ENCODE assay signal across 28 cellular contexts in genomic region chr12:7123806-7124519, GRCh38. TPM values are rescaled to one million over a fixed set of nuclear protein-coding genes. Genes with fewer than 3 reads are reported as not detected.
DNase-seq lines count a peak whose midpoint lies in the region; ATAC-seq, FAIRE-seq and TF ChIP-seq lines count a peak whose summit lies in the region.
"Had no signal": no experiment of that assay in that cellular context is flagged by ENCODE, and none has a peak within 500 bp of the region (broad histone marks: within the 10 kb centered on the region; RNA-seq: fewer than 3 reads in every experiment).

No MANE protein-coding gene starts in this region.

- H3K9me1 ChIP-seq in endothelial cell of umbilical vein (replicated peaks; ENCODE audit: control insufficient read depth, extremely low read depth, insufficient read depth, low read length): no peaks in the 10 kb centered on the region

- FAIRE-seq in endothelial cell of umbilical vein (lab: Jason Lieb, UNC): peak; percentile 95
- FAIRE-seq: G401.6, pancreas had no signal

- CTCF ChIA-PET in endothelial cell of umbilical vein (lab: Charles Lee): interaction anchor here (1.3 to 3.4 kb wide), 3 partner anchors 10 to 18 kb away, joined by 3 to 17 read pairs (median 4); no protein-coding TSS in a partner anchor

- H3K4me1 ChIP-seq in endothelial cell of umbilical vein (ENCODE audit: control insufficient read depth, extremely low read depth, insufficient read depth, low read length) (peaks cover 29% of the 10 kb centered on the region), spleen (peaks cover 16 to 93% (median 44%) of the 10 kb centered on the region in 6 donors)
- H3K4me1 ChIP-seq: ascending aorta, foreskin keratinocyte had no signal

- TF ChIP-seq POLR2A in endothelial cell of umbilical vein (IDR thresholded peaks at IDR 0.05; ENCODE audit: low read depth, low read length) (peak; percentile 73), spleen (IDR thresholded peaks at IDR 0.05) (no peak)

- H3K4me3 ChIP-seq in endothelial cell of umbilical vein (replicated peaks in 1 of 3; ENCODE audit: insufficient read depth in 1 of 3, low read depth in 1 of 3, low read length in 3 of 3): no peak overlapping the region
- H3K4me3 ChIP-seq in spleen: peak overlapping the region in 4 of 8 donors; percentile 7 to 80 (median 38)
- H3K4me3 ChIP-seq: ascending aorta; BLaER1 treated with 17β-estradiol and CSF1 and Interleukin-3, amounts not matched to agents 10 nM and 100 nM; esophagus squamous epithelium; heart right ventricle; pancreas had no signal

- H3K9me3 ChIP-seq in endothelial cell of umbilical vein (replicated peaks; ENCODE audit: control insufficient read depth, insufficient read depth, low read length): no peaks in the 10 kb centered on the region
- no peaks in the 10 kb centered on the region for H3K9me3 ChIP-seq in spleen
- H3K9me3 ChIP-seq: ascending aorta; BLaER1 treated with 17β-estradiol and CSF1 and Interleukin-3, amounts not matched to agents 10 nM and 100 nM; esophagus squamous epithelium; heart right ventricle; pancreas had no signal

- H3K79me2 ChIP-seq in endothelial cell of umbilical vein (ENCODE audit: control insufficient read depth, insufficient read depth, low read length): no peaks in the 10 kb centered on the region

- DNase-seq in UCSD-AML1 (lab: John Stamatoyannopoulos, UW; ENCODE audit: unreplicated experiment) (peak; percentile 48), endothelial cell of umbilical vein (ENCODE audit: low read depth, low spot score) (peak; percentile 75), lung microvascular endothelial cell (ENCODE audit: low read depth in 2 of 2) (peak; percentile 55 to 84), spleen (peak; percentile 69), CD14-positive monocyte (ENCODE audit: low spot score) (no peak), NCI-H2029 treated with DMSO at 0.1 percent for 48 hours (lab: John Stamatoyannopoulos, UW) (no peak)
- DNase-seq: activated CD4-positive, alpha-beta T cell treated with anti-CD3 and anti-CD28 coated beads, Interleukin-2, amount 50 U/mL, for 4 hours; activated CD8-positive, alpha-beta memory T cell treated with anti-CD3 and anti-CD28 coated beads, Interleukin-2, amount 10 ng/mL, durations not matched to agents 7 days and 5 days; activated T-cell treated with anti-CD3 and anti-CD28 coated beads, Interleukin-2, amount 50 U/mL, for 48 hours; cortex of kidney; DMS79; esophagus squamous epithelium; foreskin keratinocyte; heart right ventricle; NCI-H1092 treated with DMSO at 0.1 percent for 48 hours; NCI-H187; NCI-H524 treated with DMSO at 0.1 percent for 48 hours; NK-92 treated with Interleukin-12 subunit alpha and Interleukin-12 subunit beta, amount 100 ng/mL, for 24 hours; trophoblast cell had no signal

- H3K9ac ChIP-seq in endothelial cell of umbilical vein (replicated peaks; ENCODE audit: extremely low read depth, insufficient read depth, low read length): no peak overlapping the region
- H3K9ac ChIP-seq: BLaER1 treated with 17β-estradiol and CSF1 and Interleukin-3, amounts not matched to agents 10 nM and 100 nM had no signal

- H3K9me3 Mint-ChIP-seq in CD14-positive monocyte: peaks cover 0 to 3% (median 0%) of the 10 kb centered on the region in 7 donors
- H3K9me3 Mint-ChIP-seq: memory B cell; stimulated activated memory B cell treated with anti-CD40 and anti-IgM and Interleukin-4, amounts not matched to agents 10 μg/mL and 1 μg/mL and 100 μg/mL, for 72 hours had no signal

- H3K36me3 Mint-ChIP-seq in CD14-positive monocyte: peaks cover 14 to 18% of the 10 kb centered on the region in 2 donors
- H3K36me3 Mint-ChIP-seq: activated CD8-positive, alpha-beta memory T cell treated with anti-CD3 and anti-CD28 coated beads, Interleukin-2, amount 10 ng/mL, durations not matched to agents 7 days and 5 days had no signal

- intact Hi-C loops in endothelial cell of umbilical vein (cut with micrococcal nuclease): no loop called here
- intact Hi-C loops in spleen (cut with DNase I; ENCODE audit: low total_unique reads): no loop called here
- intact Hi-C loops in CD14-positive monocyte (cut with micrococcal nuclease): no loop called here

- peaks cover 8 to 25% (median 14%) of the 10 kb centered on the region in 3 donors for H3K27me3 Mint-ChIP-seq in CD14-positive monocyte (ENCODE audit: low read depth in 3 of 3)
- H3K27me3 Mint-ChIP-seq: activated CD8-positive, alpha-beta memory T cell treated with anti-CD3 and anti-CD28 coated beads, Interleukin-2, amount 10 ng/mL, durations not matched to agents 7 days and 5 days; memory B cell; stimulated activated memory B cell treated with anti-CD40 and anti-IgM and Interleukin-4, amounts not matched to agents 10 μg/mL and 1 μg/mL and 100 μg/mL, for 72 hours had no signal

- BruUV-seq in endothelial cell of umbilical vein (replicated peaks; lab: Mats Ljungman, UMichigan): no TSS peak

- H2AFZ ChIP-seq in endothelial cell of umbilical vein (ENCODE audit: low read depth, low read length): no peak overlapping the region

- no peak overlapping the region for H3K4me3 Mint-ChIP-seq in CD14-positive monocyte
- H3K4me3 Mint-ChIP-seq: activated CD8-positive, alpha-beta memory T cell treated with anti-CD3 and anti-CD28 coated beads, Interleukin-2, amount 10 ng/mL, durations not matched to agents 7 days and 5 days; memory B cell; stimulated activated memory B cell treated with anti-CD40 and anti-IgM and Interleukin-4, amounts not matched to agents 10 μg/mL and 1 μg/mL and 100 μg/mL, for 72 hours had no signal

- no peak for ATAC-seq in HG03457 (IDR thresholded peaks at IDR 0.05; ENCODE audit: unreplicated experiment)
- ATAC-seq: activated CD4-positive, CD25-positive, alpha-beta regulatory T cell treated with anti-CD3 and anti-CD28 coated beads, Interleukin-2, amount 50 U/mL, for 24 hours; activated CD8-positive, alpha-beta memory T cell treated with anti-CD3 and anti-CD28 coated beads, Interleukin-2, amount 10 ng/mL, durations not matched to agents 7 days and 5 days; foreskin keratinocyte; stimulated activated memory B cell treated with anti-CD40 and anti-IgM and Interleukin-4, amounts not matched to agents 10 μg/mL and 1 μg/mL and 100 μg/mL, for 72 hours had no signal

- 36 to 46% (median 45%) methylated on average over 11 of the region's 11 CpGs for WGBS in spleen, 5 donors

- H3K27ac Mint-ChIP-seq in CD14-positive monocyte: no peak overlapping the region
- H3K27ac Mint-ChIP-seq: activated CD8-positive, alpha-beta memory T cell treated with anti-CD3 and anti-CD28 coated beads, Interleukin-2, amount 10 ng/mL, durations not matched to agents 7 days and 5 days; memory B cell; stimulated activated memory B cell treated with anti-CD40 and anti-IgM and Interleukin-4, amounts not matched to agents 10 μg/mL and 1 μg/mL and 100 μg/mL, for 72 hours had no signal

- TF ChIP-seq CTCF in endothelial cell of umbilical vein (IDR thresholded peaks at IDR 0.05; ENCODE audit: extremely low read depth in 1 of 2, insufficient read depth in 1 of 2, low read depth in 1 of 2, low read length in 2 of 2) (no peak), spleen (IDR thresholded peaks at IDR 0.05 in 8 of 11, conservative IDR thresholded peaks at IDR 0.05 in 3 of 11) (no peak), CD14-positive monocyte (IDR thresholded peaks at IDR 0.05) (no peak)

- H4K20me1 ChIP-seq in endothelial cell of umbilical vein (replicated peaks; ENCODE audit: control insufficient read depth, extremely low read depth, insufficient read depth, low read length): no peaks in the 10 kb centered on the region
- H4K20me1 ChIP-seq: BLaER1 treated with 17β-estradiol and CSF1 and Interleukin-3, amounts not matched to agents 10 nM and 100 nM had no signal

- no peaks in the 10 kb centered on the region for H3K36me3 ChIP-seq in endothelial cell of umbilical vein (ENCODE audit: control insufficient read depth in 2 of 2, extremely low read depth in 1 of 2, insufficient read depth in 2 of 2, low read length in 2 of 2)
- H3K36me3 ChIP-seq in spleen: peaks cover 0 to 27% (median 0%) of the 10 kb centered on the region in 6 donors
- H3K36me3 ChIP-seq: ascending aorta; BLaER1 treated with 17β-estradiol and CSF1 and Interleukin-3, amounts not matched to agents 10 nM and 100 nM; esophagus squamous epithelium; heart right ventricle; pancreas had no signal

- POLR2A ChIA-PET in endothelial cell of umbilical vein (lab: Charles Lee): no interaction called here

- H3K4me2 ChIP-seq in endothelial cell of umbilical vein (ENCODE audit: insufficient read depth, low read length): peak overlapping the region; percentile 53

- H3K27ac ChIP-seq in endothelial cell of umbilical vein (ENCODE audit: insufficient read depth, low read depth, low read length) (no peak overlapping the region), spleen (peak overlapping the region; percentile 35 to 89 (median 60))
- H3K27ac ChIP-seq: ascending aorta; BLaER1 treated with 17β-estradiol and CSF1 and Interleukin-3, amounts not matched to agents 10 nM and 100 nM; foreskin keratinocyte; pancreas had no signal

- dilution Hi-C loops in endothelial cell of umbilical vein (cut with MboI; ENCODE audit: extremely low pct_ligation_motif_present, low sequenced_read_pairs): no loop called here

- no peaks in the 10 kb centered on the region for H3K27me3 ChIP-seq in endothelial cell of umbilical vein (ENCODE audit: control insufficient read depth in 2 of 2, insufficient read depth in 2 of 2, low read length in 2 of 2)
- H3K27me3 ChIP-seq in spleen (replicated peaks in 1 of 7): peaks cover 0 to under 1% (median 0%) of the 10 kb centered on the region in 7 donors
- H3K27me3 ChIP-seq: ascending aorta; BLaER1 treated with 17β-estradiol and CSF1 and Interleukin-3, amounts not matched to agents 10 nM and 100 nM; esophagus squamous epithelium; foreskin keratinocyte; pancreas had no signal

- peaks cover 4% of the 10 kb centered on the region for H3K4me1 Mint-ChIP-seq in CD14-positive monocyte
- H3K4me1 Mint-ChIP-seq: memory B cell had no signal

RNA-seq across cellular contexts. Expression of gene RBP5, which starts 4.7 kb away (rescaled TPM):
- not detected in 2 replicates for total RNA-seq in endothelial cell of umbilical vein
- polyA plus RNA-seq in endothelial cell of umbilical vein: 0.11 and 0.12 TPM in 2 replicates
- 0.19 and 0.20 TPM in 2 replicates for polyA plus RNA-seq in endothelial cell of umbilical vein (2011; cell fraction: cytosol; rRNA removed)
- polyA plus RNA-seq in endothelial cell of umbilical vein (2011; cell fraction: nucleus; rRNA removed): 0.59 and 1.5 TPM in 2 replicates
- polyA plus RNA-seq in endothelial cell of umbilical vein (2012): 0.71 and 1.3 TPM in 2 replicates
- polyA minus RNA-seq in endothelial cell of umbilical vein: 0.25 TPM in 1 of 2 replicates, not detected in the other
- polyA minus RNA-seq in endothelial cell of umbilical vein (2011; cell fraction: cytosol; rRNA and poly(A)+ RNA removed): not detected
- polyA minus RNA-seq in endothelial cell of umbilical vein (2011; cell fraction: nucleus; rRNA and poly(A)+ RNA removed): not detected in 2 replicates
- 0.22 TPM in 1 of 2 replicates, not detected in the other for total RNA-seq in lung microvascular endothelial cell
- total RNA-seq in spleen: 100 to 1,000 TPM in 5 of 7 donors, 10 to 100 TPM in 2; 55.5 to 158 (median 106) TPM
- 100 to 1,000 TPM in 1 of 3 donors, 10 to 100 TPM in 2; 93.2 to 170 (median 97.7) TPM for polyA plus RNA-seq in spleen
- not detected for polyA plus RNA-seq in CD14-positive monocyte
- total RNA-seq: foreskin keratinocyte, kidney epithelial cell had no signal
- polyA plus RNA-seq: foreskin keratinocyte had no signal

RNA-seq across cellular contexts. Expression of gene CLSTN3, which starts 6.2 kb away (rescaled TPM):
- 24.2 and 27.8 TPM in 2 replicates for total RNA-seq in endothelial cell of umbilical vein
- 38.9 and 45.9 TPM in 2 replicates for polyA plus RNA-seq in endothelial cell of umbilical vein
- 23.0 TPM in 2 replicates for polyA plus RNA-seq in endothelial cell of umbilical vein (2011; cell fraction: cytosol; rRNA removed)
- polyA plus RNA-seq in endothelial cell of umbilical vein (2011; cell fraction: nucleus; rRNA removed): 47.4 and 50.2 TPM in 2 replicates
- polyA plus RNA-seq in endothelial cell of umbilical vein (2012): 26.0 and 28.7 TPM in 2 replicates
- polyA minus RNA-seq in endothelial cell of umbilical vein: 66.8 and 96.6 TPM in 2 replicates
- 11.8 TPM for polyA minus RNA-seq in endothelial cell of umbilical vein (2011; cell fraction: cytosol; rRNA and poly(A)+ RNA removed)
- polyA minus RNA-seq in endothelial cell of umbilical vein (2011; cell fraction: nucleus; rRNA and poly(A)+ RNA removed): 27.2 and 28.1 TPM in 2 replicates
- 12.9 and 15.0 TPM in 2 replicates for total RNA-seq in lung microvascular endothelial cell
- total RNA-seq in spleen: 100 to 1,000 TPM in 2 of 7 donors, 10 to 100 TPM in 5; 40.1 to 131 (median 87.9) TPM
- 10 to 100 TPM; 15.0 to 21.5 (median 18.7) TPM for polyA plus RNA-seq in spleen
- polyA plus RNA-seq in CD14-positive monocyte: not detected

RNA-seq across cellular contexts. Expression of gene C1RL, which starts 14.9 kb away (rescaled TPM):
- total RNA-seq in endothelial cell of umbilical vein (22.5 and 25.0 TPM in 2 replicates), lung microvascular endothelial cell (12.2 and 13.7 TPM in 2 replicates), spleen (100 to 1,000 TPM in 3 of 7 donors, 10 to 100 TPM in 4; 67.0 to 126 (median 93.1) TPM)
- polyA plus RNA-seq in endothelial cell of umbilical vein (20.9 and 26.3 TPM in 2 replicates), spleen (10 to 100 TPM; 19.1 to 26.1 (median 20.3) TPM), CD14-positive monocyte (1 to 10 TPM; 4.8 to 5.6 TPM)
- polyA plus RNA-seq in endothelial cell of umbilical vein (2011; cell fraction: cytosol; rRNA removed): 13.6 and 17.1 TPM in 2 replicates
- 15.9 and 16.0 TPM in 2 replicates for polyA plus RNA-seq in endothelial cell of umbilical vein (2011; cell fraction: nucleus; rRNA removed)
- 16.7 and 24.1 TPM in 2 replicates for polyA plus RNA-seq in endothelial cell of umbilical vein (2012)
- polyA minus RNA-seq in endothelial cell of umbilical vein: 26.8 and 31.1 TPM in 2 replicates
- polyA minus RNA-seq in endothelial cell of umbilical vein (2011; cell fraction: cytosol; rRNA and poly(A)+ RNA removed): 12.6 TPM
- polyA minus RNA-seq in endothelial cell of umbilical vein (2011; cell fraction: nucleus; rRNA and poly(A)+ RNA removed): 10.4 and 13.0 TPM in 2 replicates

RNA-seq across cellular contexts. Expression of gene C1R, which starts 31.7 kb away (rescaled TPM):
- 3.1 and 3.6 TPM in 2 replicates for total RNA-seq in endothelial cell of umbilical vein
- 5.1 and 5.8 TPM in 2 replicates for polyA plus RNA-seq in endothelial cell of umbilical vein
- 3.4 and 3.9 TPM in 2 replicates for polyA plus RNA-seq in endothelial cell of umbilical vein (2011; cell fraction: cytosol; rRNA removed)
- 2.6 and 3.6 TPM in 2 replicates for polyA plus RNA-seq in endothelial cell of umbilical vein (2011; cell fraction: nucleus; rRNA removed)
- polyA plus RNA-seq in endothelial cell of umbilical vein (2012): 2.7 and 2.8 TPM in 2 replicates
- 2.4 and 4.1 TPM in 2 replicates for polyA minus RNA-seq in endothelial cell of umbilical vein
- polyA minus RNA-seq in endothelial cell of umbilical vein (2011; cell fraction: cytosol; rRNA and poly(A)+ RNA removed): 1.4 TPM
- 0.53 and 2.5 TPM in 2 replicates for polyA minus RNA-seq in endothelial cell of umbilical vein (2011; cell fraction: nucleus; rRNA and poly(A)+ RNA removed)
- 0.40 and 0.87 TPM in 2 replicates for total RNA-seq in lung microvascular endothelial cell
- total RNA-seq in spleen: 100 to 1,000 TPM; 188 to 421 (median 289) TPM
- polyA plus RNA-seq in spleen: 100 to 1,000 TPM in 2 of 3 donors, 10 to 100 TPM in 1; 91.8 to 183 (median 154) TPM
- under 1 TPM in 1 of 2 donors, not detected in 1; 0.14 TPM for polyA plus RNA-seq in CD14-positive monocyte

Comparison
In these comparisons a context has a peak if more than half of its experiments do, and no peak if none do; other contexts are left out.
1. DNase-seq: peak in UCSD-AML1 (single experiment), endothelial cell of umbilical vein (single experiment), lung microvascular endothelial cell (2 of 2) and spleen (single experiment); none in CD14-positive monocyte (single experiment) and NCI-H2029 treated with DMSO at 0.1 percent for 48 hours (single experiment).
2. RNA of gene RBP5, which starts 4.7 kb away (total RNA-seq): 55.5 to 158 TPM in spleen; not detected in endothelial cell of umbilical vein and 0.22 TPM in lung microvascular endothelial cell; every median in the first group is over 10 times any median in the second.